29 cellular contexts compared by ENCODE assay signal in the genomic region with DNA sequence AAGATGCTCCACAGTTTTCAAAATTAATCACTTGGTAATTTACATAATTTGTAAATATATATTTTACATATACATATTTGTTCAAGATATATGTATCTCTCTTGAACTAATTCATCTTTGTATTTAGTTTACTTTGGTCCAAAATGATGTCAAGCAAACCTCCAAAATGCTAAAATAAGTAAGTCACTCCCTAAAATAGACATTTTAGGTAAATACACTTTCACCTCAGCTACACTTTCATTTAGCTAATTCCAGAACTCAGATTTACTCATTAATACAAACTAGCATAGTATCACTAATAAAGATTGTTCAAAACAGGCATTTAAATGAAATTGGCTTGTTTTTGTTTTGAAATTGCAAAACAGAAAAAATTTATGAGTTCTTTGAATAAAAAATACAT.
"Had no signal": no experiment of that assay in that cellular context is flagged by ENCODE, and none has a peak within 500 bp of the region (broad histone marks: within the 10 kb centered on the region; RNA-seq: fewer than 3 reads in every experiment).

No MANE protein-coding gene starts in this region.

- H3K4me3 Mint-ChIP-seq: dendritic cell treated with granulocyte-macrophage colony-stimulating factor and Interleukin-4, amounts not matched to agents 40 ng/mL and 50 ng/mL, for 4 days; effector memory CD8-positive, alpha-beta T cell; endodermal cell had no signal

- H3K27me3 ChIP-seq: dorsolateral prefrontal cortex, esophagus muscularis mucosa, esophagus squamous epithelium, foreskin keratinocyte, gastrocnemius medialis, gastroesophageal sphincter, heart left ventricle, heart right ventricle, hepatocyte had no signal

- FAIRE-seq: endometrium, endothelial cell of umbilical vein, frontal cortex had no signal

- ATAC-seq: effector memory CD8-positive, alpha-beta T cell; esophagus mucosa; foreskin keratinocyte; gastrocnemius medialis; gastroesophageal sphincter; heart left ventricle; heart right ventricle had no signal

- H2AFZ ChIP-seq: hepatocyte had no signal

- H3K4me3 ChIP-seq: coronary artery, dorsolateral prefrontal cortex, esophagus muscularis mucosa, esophagus squamous epithelium, gastrocnemius medialis, gastroesophageal sphincter, heart left ventricle, heart right ventricle, hepatocyte had no signal

- H3K27ac ChIP-seq: coronary artery, dorsolateral prefrontal cortex, epithelial cell of prostate, esophagus muscularis mucosa, esophagus squamous epithelium, foreskin keratinocyte, gastrocnemius medialis, gastroesophageal sphincter, heart left ventricle, heart right ventricle, hepatocyte had no signal

- H3K27ac Mint-ChIP-seq: dendritic cell treated with granulocyte-macrophage colony-stimulating factor and Interleukin-4, amounts not matched to agents 40 ng/mL and 50 ng/mL, for 4 days; endodermal cell had no signal

- H3K4me1 Mint-ChIP-seq: endodermal cell had no signal

- H3K9me3 Mint-ChIP-seq: dendritic cell treated with granulocyte-macrophage colony-stimulating factor and Interleukin-4, amounts not matched to agents 40 ng/mL and 50 ng/mL, for 4 days; effector memory CD8-positive, alpha-beta T cell; endodermal cell had no signal

- H3K27me3 Mint-ChIP-seq: dendritic cell treated with granulocyte-macrophage colony-stimulating factor and Interleukin-4, amounts not matched to agents 40 ng/mL and 50 ng/mL, for 4 days; effector memory CD8-positive, alpha-beta T cell had no signal

- DNase-seq: cortex of kidney; dermis blood vessel endothelial cell; dorsolateral prefrontal cortex; effector CD4-positive, alpha-beta T cell; effector CD8-positive, alpha-beta T cell; effector memory CD4-positive, alpha-beta T cell; effector memory CD8-positive, alpha-beta T cell; endodermal cell; erythroblast; esophagus squamous epithelium; foreskin fibroblast; foreskin keratinocyte; foreskin melanocyte; gastrocnemius medialis; glutamatergic neuron; head of caudate nucleus; heart left ventricle; heart right ventricle; hippocampal formation had no signal

- H3K4me2 ChIP-seq: hepatocyte had no signal

- H3K4me1 ChIP-seq: esophagus muscularis mucosa, esophagus squamous epithelium, foreskin keratinocyte, gastrocnemius medialis, gastroesophageal sphincter, heart left ventricle, heart right ventricle had no signal

- H3K9me3 ChIP-seq: esophagus muscularis mucosa, esophagus squamous epithelium, gastrocnemius medialis, gastroesophageal sphincter, heart left ventricle, heart right ventricle had no signal
